ENCODE assay signal across 12 cellular contexts in the genomic region with DNA sequence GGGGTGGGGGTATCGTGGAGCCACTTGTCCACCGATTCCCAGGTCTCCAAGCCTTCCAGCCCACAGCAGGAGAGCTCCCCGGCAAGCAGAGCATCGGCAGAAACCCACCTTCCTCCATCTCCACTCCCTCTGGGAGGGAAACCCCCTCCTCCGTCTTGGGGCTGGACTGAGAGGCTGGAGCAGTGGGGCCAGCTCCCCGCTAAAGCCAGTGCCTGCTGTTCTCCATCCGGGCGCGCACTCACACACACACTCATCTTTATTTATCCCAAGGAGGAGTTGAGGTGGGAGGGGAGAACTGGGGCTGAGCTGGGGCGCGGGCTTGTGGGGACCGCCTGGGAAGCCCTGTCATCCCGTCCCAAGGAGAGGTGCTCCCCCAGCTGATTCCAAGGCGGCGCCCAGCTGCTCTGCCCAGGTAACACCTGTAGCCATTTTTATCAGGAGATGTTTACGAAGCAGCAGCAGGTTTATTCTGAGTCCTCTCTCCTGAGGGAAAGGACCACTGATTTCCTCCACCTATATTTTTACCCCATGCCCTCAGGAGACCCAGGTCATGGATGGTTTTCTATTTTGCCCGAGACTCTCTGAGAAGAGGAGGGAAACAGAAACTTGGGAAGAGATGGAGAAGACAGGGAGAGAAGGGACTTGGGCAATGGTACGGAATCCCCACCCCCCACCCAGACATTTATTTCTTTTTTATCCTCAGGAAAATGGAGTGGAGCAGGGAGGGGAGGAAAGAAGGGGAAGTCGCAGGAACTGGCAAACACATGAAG. TPM values are rescaled to one million over a fixed set of nuclear protein-coding genes. Genes with fewer than 3 reads are reported as not detected.
A peak's percentile ranks its signal among the peaks of the same experiment; 100 is the strongest.
DNase-seq lines count a peak whose midpoint lies in the region; ATAC-seq and TF ChIP-seq lines count a peak whose summit lies in the region.
"Had no signal": no experiment of that assay in that cellular context is flagged by ENCODE, and none has a peak within 500 bp of the region (broad histone marks: within the 10 kb centered on the region; RNA-seq: fewer than 3 reads in every experiment).

No MANE protein-coding gene starts in this region.

- peaks cover 30% of the 10 kb centered on the region for H3K4me1 Mint-ChIP-seq in activated T-helper 2 cell treated with anti-CD3 and anti-CD28 coated beads, Interferon-gamma antibody, Interleukin-2, Interleukin-4, amounts not matched to agents 10 μg/mL and 5 μg/mL and 100 μg/mL, durations not matched to agents 14 hours and 24 hours and 36 hours (ENCODE audit: low read depth)

- peak; percentile 42 for DNase-seq in DMS79 treated with DMSO at 0.1 percent for 48 hours (lab: John Stamatoyannopoulos, UW)
- DNase-seq in prostate gland (ENCODE audit: low spot score), result no peak
- no peak for DNase-seq in DMS114 treated with DMSO at 0.1 percent for 48 hours (lab: John Stamatoyannopoulos, UW; ENCODE audit: unreplicated experiment)
- DNase-seq in activated T-helper 2 cell treated with anti-CD3 and anti-CD28 coated beads, Interferon-gamma antibody, Interleukin-2, Interleukin-4, amounts not matched to agents 10 μg/mL and 5 μg/mL and 100 μg/mL, durations not matched to agents 14 hours and 24 hours and 36 hours (ENCODE audit: low spot score), result no peak
- DNase-seq in NK-92 treated with Interleukin-12 subunit alpha and Interleukin-12 subunit beta, amount 100 ng/mL, for 24 hours (lab: John Stamatoyannopoulos, UW), result no peak
- DNase-seq: activated CD8-positive, alpha-beta memory T cell treated with anti-CD3 and anti-CD28 coated beads for 24 hours; NCI-H1436 treated with DMSO at 0.1 percent for 48 hours; SHP77; stimulated activated CD4-positive, alpha-beta T cell treated with anti-CD3 and anti-CD28 coated beads, Interleukin-4, amount 100 ng/mL, for 24 hours had no signal

- no peak for ATAC-seq in HG02763 (IDR thresholded peaks at IDR 0.05; ENCODE audit: unreplicated experiment)

- H3K27me3 ChIP-seq in HUES64 (ENCODE audit: insufficient read depth, low read length), result peaks cover 32% of the 10 kb centered on the region
- H3K27me3 ChIP-seq in endocrine pancreas (ENCODE audit: control insufficient read depth, insufficient read depth, low read length), result no peaks in the 10 kb centered on the region
- H3K27me3 ChIP-seq in prostate gland (replicated peaks; ENCODE audit: insufficient read depth), result no peaks in the 10 kb centered on the region

- H3K9me3 ChIP-seq in HUES64 (ENCODE audit: insufficient read depth, low read depth, low read length), result no peaks in the 10 kb centered on the region
- no peaks in the 10 kb centered on the region for H3K9me3 ChIP-seq in endocrine pancreas (ENCODE audit: control insufficient read depth, low read length)
- H3K9me3 ChIP-seq in prostate gland, result no peaks in the 10 kb centered on the region

- TF ChIP-seq POLR2A in prostate gland (IDR thresholded peaks at IDR 0.05), result no peak

- no peak overlapping the region for H3K9ac ChIP-seq in HUES64 (ENCODE audit: low read depth, low read length)
- H3K9ac ChIP-seq in endocrine pancreas (ENCODE audit: control insufficient read depth, insufficient read depth, low read length), result peak overlapping the region; percentile 38

- peaks cover 42% of the 10 kb centered on the region for H3K27me3 Mint-ChIP-seq in activated T-helper 2 cell treated with anti-CD3 and anti-CD28 coated beads, Interferon-gamma antibody, Interleukin-2, Interleukin-4, amounts not matched to agents 10 μg/mL and 5 μg/mL and 100 μg/mL, durations not matched to agents 14 hours and 24 hours and 36 hours (ENCODE audit: low read depth)

- WGBS in HUES64, result 21% methylated on average over 14 of the region's 19 CpGs
- WGBS in prostate gland, result 51% methylated on average over 18 of the region's 19 CpGs

- H3K27ac ChIP-seq in HUES64 (ENCODE audit: low read depth, low read length), result no peak overlapping the region
- H3K27ac ChIP-seq in prostate gland, result no peak overlapping the region

- H3K4me3 ChIP-seq in HUES64 (ENCODE audit: low read length), result peak overlapping the region; percentile 30; the same call in 1 of the 2 replicates
- peak overlapping the region; percentile 76 for H3K4me3 ChIP-seq in endocrine pancreas (ENCODE audit: control insufficient read depth, insufficient read depth, low read length)
- peak overlapping the region; percentile 5 to 23 for H3K4me3 ChIP-seq in prostate gland

- TF ChIP-seq CTCF in prostate gland (IDR thresholded peaks at IDR 0.05), result no peak

- no peaks in the 10 kb centered on the region for H3K36me3 Mint-ChIP-seq in activated T-helper 2 cell treated with anti-CD3 and anti-CD28 coated beads, Interferon-gamma antibody, Interleukin-2, Interleukin-4, amounts not matched to agents 10 μg/mL and 5 μg/mL and 100 μg/mL, durations not matched to agents 14 hours and 24 hours and 36 hours (ENCODE audit: low read depth)

- no peak overlapping the region for H3K4me3 Mint-ChIP-seq in activated T-helper 2 cell treated with anti-CD3 and anti-CD28 coated beads, Interferon-gamma antibody, Interleukin-2, Interleukin-4, amounts not matched to agents 10 μg/mL and 5 μg/mL and 100 μg/mL, durations not matched to agents 14 hours and 24 hours and 36 hours (ENCODE audit: low read depth)

- no peak overlapping the region for H3K27ac Mint-ChIP-seq in activated T-helper 2 cell treated with anti-CD3 and anti-CD28 coated beads, Interferon-gamma antibody, Interleukin-2, Interleukin-4, amounts not matched to agents 10 μg/mL and 5 μg/mL and 100 μg/mL, durations not matched to agents 14 hours and 24 hours and 36 hours

- intact Hi-C loops in prostate gland (cut with DNase I), result loop anchor here (10.0 kb wide), 1 partner anchor 123 kb away; no protein-coding TSS in a partner anchor
- intact Hi-C loops in activated T-helper 2 cell treated with anti-CD3 and anti-CD28 coated beads, Interferon-gamma antibody, Interleukin-2, Interleukin-4, amounts not matched to agents 10 μg/mL and 5 μg/mL and 100 μg/mL, durations not matched to agents 14 hours and 24 hours and 36 hours (cut with micrococcal nuclease), result no loop called here

- no peaks in the 10 kb centered on the region for H3K9me3 Mint-ChIP-seq in activated T-helper 2 cell treated with anti-CD3 and anti-CD28 coated beads, Interferon-gamma antibody, Interleukin-2, Interleukin-4, amounts not matched to agents 10 μg/mL and 5 μg/mL and 100 μg/mL, durations not matched to agents 14 hours and 24 hours and 36 hours

- peaks cover 36% of the 10 kb centered on the region for H3K4me1 ChIP-seq in HUES64 (ENCODE audit: insufficient read depth, low read length)
- H3K4me1 ChIP-seq in endocrine pancreas (ENCODE audit: control insufficient read depth, insufficient read depth, low read length), result no peaks in the 10 kb centered on the region
- no peaks in the 10 kb centered on the region for H3K4me1 ChIP-seq in prostate gland (replicated peaks)

- no peaks in the 10 kb centered on the region for H3K36me3 ChIP-seq in HUES64 (ENCODE audit: insufficient read depth, low read length)
- H3K36me3 ChIP-seq in endocrine pancreas (ENCODE audit: control insufficient read depth, insufficient read depth, low read length), result no peaks in the 10 kb centered on the region
- no peaks in the 10 kb centered on the region for H3K36me3 ChIP-seq in prostate gland

RNA-seq across cellular contexts. Expression of gene KCNN3, which starts 2.1 kb away (rescaled TPM):
- polyA plus RNA-seq in HUES64 (2013, experiment 1 of 2), result 1.4 TPM
- polyA plus RNA-seq in HUES64 (2013, experiment 2 of 2), result 2.3 TPM
- total RNA-seq in prostate gland, result 1 to 10 TPM; 1.2 to 3.0 TPM
- 0.39 and 0.91 TPM in 2 replicates for total RNA-seq in activated T-helper 2 cell treated with anti-CD3 and anti-CD28 coated beads, Interferon-gamma antibody, Interleukin-2, Interleukin-4, amounts not matched to agents 10 μg/mL and 5 μg/mL and 100 μg/mL, durations not matched to agents 14 hours and 24 hours and 36 hours

Comparison
In these comparisons a context has a peak if more than half of its experiments do, and no peak if none do; other contexts are left out.
1. H3K4me3 ChIP-seq: peak in every context shown above with its lines; median percentile 76 in endocrine pancreas; 30 in HUES64; 14 in prostate gland.